ENCODE assay signal across 19 cellular contexts in genomic region chr17:50966163-50966666, GRCh38.
DNase-seq lines count a peak whose midpoint lies in the region; ATAC-seq, FAIRE-seq and TF ChIP-seq lines count a peak whose summit lies in the region.
"Had no signal": no experiment of that assay in that cellular context is flagged by ENCODE, and none has a peak within 500 bp of the region (broad histone marks: within the 10 kb centered on the region; RNA-seq: fewer than 3 reads in every experiment).

No MANE protein-coding gene starts in this region.

- H4K20me1 ChIP-seq in BLaER1 = no peaks in the 10 kb centered on the region

- peaks cover 12% of the 10 kb centered on the region for H3K4me1 Mint-ChIP-seq in activated CD4-positive, alpha-beta T cell treated with anti-CD3 and anti-CD28 coated beads, Interleukin-2, amount 10 ng/mL, durations not matched to agents 7 days and 5 days
- H3K4me1 Mint-ChIP-seq in central memory CD8-positive, alpha-beta T cell = no peaks in the 10 kb centered on the region
- H3K4me1 Mint-ChIP-seq: GM23338 had no signal

- peak overlapping the region; percentile 56 for H3K27ac Mint-ChIP-seq in activated CD4-positive, alpha-beta T cell treated with anti-CD3 and anti-CD28 coated beads, Interleukin-2, amount 10 ng/mL, durations not matched to agents 7 days and 5 days
- H3K27ac Mint-ChIP-seq in central memory CD8-positive, alpha-beta T cell (ENCODE audit: low read depth) = peak overlapping the region; percentile 41
- H3K27ac Mint-ChIP-seq: GM23338 had no signal

- POLR2A ChIA-PET in activated CD4-positive, alpha-beta T cell treated with anti-CD3 and anti-CD28 coated beads, Interleukin-2, amount 10 ng/mL, durations not matched to agents 7 days and 5 days (lab: Charles Lee) = no interaction called here

- no peak for DNase-seq in activated CD4-positive, alpha-beta T cell treated with anti-CD3 and anti-CD28 coated beads, Interleukin-2, amount 10 ng/mL, durations not matched to agents 7 days and 5 days
- DNase-seq in activated CD4-positive, alpha-beta T cell treated with anti-CD3 and anti-CD28 coated beads, Interleukin-2, amount 50 U/mL, for 48 hours = no peak
- DNase-seq in HTR-8/SVneo (ENCODE audit: insufficient read length, low spot score) (no peak), LoVo (ENCODE audit: low spot score) (no peak), KG1 (lab: John Stamatoyannopoulos, UW) (no peak), GM12891 (ENCODE audit: insufficient read length, low spot score) (no peak)
- no peak for DNase-seq in central memory CD8-positive, alpha-beta T cell (ENCODE audit: low spot score in 2 of 2)
- DNase-seq: C1 segment of cervical spinal cord, COR-L47, GF-D8, MM.1S, NCI-H1092 treated with DMSO at 0.1 percent for 48 hours, NCI-H1694, NCI-H524, Right ventricle myocardium superior had no signal

- CTCF ChIA-PET in activated CD4-positive, alpha-beta T cell treated with anti-CD3 and anti-CD28 coated beads, Interleukin-2, amount 10 ng/mL, durations not matched to agents 7 days and 5 days (lab: Charles Lee) = interaction anchor here (1.0 to 3.8 kb wide), 4 partner anchors 8 to 113 kb away, joined by 3 to 16 read pairs (median 5); no protein-coding TSS in a partner anchor

- no peaks in the 10 kb centered on the region for H3K9me3 Mint-ChIP-seq in activated CD4-positive, alpha-beta T cell treated with anti-CD3 and anti-CD28 coated beads, Interleukin-2, amount 10 ng/mL, durations not matched to agents 7 days and 5 days
- no peaks in the 10 kb centered on the region for H3K9me3 Mint-ChIP-seq in central memory CD8-positive, alpha-beta T cell
- H3K9me3 Mint-ChIP-seq: GM23338 had no signal

- H3K4me3 Mint-ChIP-seq in activated CD4-positive, alpha-beta T cell treated with anti-CD3 and anti-CD28 coated beads, Interleukin-2, amount 10 ng/mL, durations not matched to agents 7 days and 5 days = no peak overlapping the region
- H3K4me3 Mint-ChIP-seq in central memory CD8-positive, alpha-beta T cell = no peak overlapping the region
- H3K4me3 Mint-ChIP-seq: GM23338 had no signal

- FAIRE-seq in HTR-8/SVneo (lab: Jason Lieb, UNC) = peak; percentile 55
- FAIRE-seq in GM12891 (lab: Jason Lieb, UNC) = no peak
- FAIRE-seq: RCC 7860 had no signal

- H3K9ac ChIP-seq in BLaER1 = no peak overlapping the region
- H3K9ac ChIP-seq: KMS-11 had no signal

- H3K27me3 Mint-ChIP-seq in activated CD4-positive, alpha-beta T cell treated with anti-CD3 and anti-CD28 coated beads, Interleukin-2, amount 10 ng/mL, durations not matched to agents 7 days and 5 days = no peaks in the 10 kb centered on the region
- H3K27me3 Mint-ChIP-seq in central memory CD8-positive, alpha-beta T cell = no peaks in the 10 kb centered on the region

- H3K4me2 ChIP-seq in BLaER1 = peak overlapping the region; percentile 72
- H3K4me2 ChIP-seq: GM23338, KMS-11 had no signal

- no peak for ATAC-seq in central memory CD8-positive, alpha-beta T cell (replicated peaks; ENCODE audit: extremely low read depth, poor library complexity, severe bottlenecking)
- ATAC-seq: GM23338 had no signal

- no peak for TF ChIP-seq POLR2A in GM12891 (IDR thresholded peaks at IDR 0.05; ENCODE audit: low read depth, low read length)

- H3K9me3 ChIP-seq in BLaER1 = no peaks in the 10 kb centered on the region

- H3K36me3 ChIP-seq in BLaER1 = peaks cover 35% of the 10 kb centered on the region

- peaks cover 34% of the 10 kb centered on the region for H3K36me3 Mint-ChIP-seq in activated CD4-positive, alpha-beta T cell treated with anti-CD3 and anti-CD28 coated beads, Interleukin-2, amount 10 ng/mL, durations not matched to agents 7 days and 5 days (ENCODE audit: low read depth)
- H3K36me3 Mint-ChIP-seq in central memory CD8-positive, alpha-beta T cell (ENCODE audit: insufficient read depth) = peaks cover 39% of the 10 kb centered on the region

- peak overlapping the region; percentile 49 for H3K27ac ChIP-seq in BLaER1
- H3K27ac ChIP-seq: KMS-11 had no signal

- H3K4me1 ChIP-seq in BLaER1 = peaks cover 64% of the 10 kb centered on the region

- H3K27me3 ChIP-seq in BLaER1 = no peaks in the 10 kb centered on the region

- H3K4me3 ChIP-seq in BLaER1 = no peak overlapping the region
- H3K4me3 ChIP-seq: GM23338 had no signal

TF ChIP-seq in GM12891, 5 proteins besides CTCF, POLR2A, EP300 and RAD21:
- TF ChIP-seq POLR2AphosphoS5 (IDR thresholded peaks at IDR 0.05; ENCODE audit: low read depth, low read length) (no peak), SPI1 (IDR thresholded peaks at IDR 0.05; ENCODE audit: low read depth, low read length) (no peak), POU2F2 (IDR thresholded peaks at IDR 0.05; ENCODE audit: low read depth, low read length) (no peak), PAX5 (IDR thresholded peaks at IDR 0.05; ENCODE audit: insufficient read depth, low read length, severe bottlenecking) (no peak), TAF1 (IDR thresholded peaks at IDR 0.05; ENCODE audit: low read depth, low read length) (no peak)
